16 cellular contexts compared by ENCODE assay signal in genomic region chr5:160464466-160464797, GRCh38. TPM values are rescaled to one million over a fixed set of nuclear protein-coding genes. Genes with fewer than 3 reads are reported as not detected.
A peak's percentile ranks its signal among the peaks of the same experiment; 100 is the strongest.
DNase-seq lines count a peak whose midpoint lies in the region; ATAC-seq and TF ChIP-seq lines count a peak whose summit lies in the region.
"Had no signal": no experiment of that assay in that cellular context is flagged by ENCODE, and none has a peak within 500 bp of the region (broad histone marks: within the 10 kb centered on the region; RNA-seq: fewer than 3 reads in every experiment).

No MANE protein-coding gene starts in this region.

- no peak overlapping the region for H3K4me3 ChIP-seq in parathyroid adenoma (ENCODE audit: low read depth, low read length)
- H3K4me3 ChIP-seq: coronary artery, heart left ventricle had no signal

- H3K27me3 Mint-ChIP-seq in activated CD8-positive, alpha-beta memory T cell treated with anti-CD3 and anti-CD28 coated beads, Interleukin-2, amount 10 ng/mL, durations not matched to agents 7 days and 5 days, result no peaks in the 10 kb centered on the region
- H3K27me3 Mint-ChIP-seq in Calu3 (ENCODE audit: unreplicated experiment) (no peaks in the 10 kb centered on the region), T-cell (no peaks in the 10 kb centered on the region)

- peaks cover 14% of the 10 kb centered on the region for H3K4me1 ChIP-seq in parathyroid adenoma

- peak overlapping the region; percentile 50 for H2AFZ ChIP-seq in parathyroid adenoma

- no peaks in the 10 kb centered on the region for H3K79me2 ChIP-seq in parathyroid adenoma

- peaks cover 14% of the 10 kb centered on the region for H3K36me3 Mint-ChIP-seq in activated CD8-positive, alpha-beta memory T cell treated with anti-CD3 and anti-CD28 coated beads, Interleukin-2, amount 10 ng/mL, durations not matched to agents 7 days and 5 days
- H3K36me3 Mint-ChIP-seq in Calu3 (ENCODE audit: insufficient read depth, unreplicated experiment), result peaks cover 36% of the 10 kb centered on the region
- no peaks in the 10 kb centered on the region for H3K36me3 Mint-ChIP-seq in T-cell

- no peak for ATAC-seq in activated CD8-positive, alpha-beta memory T cell treated with anti-CD3 and anti-CD28 coated beads, Interleukin-2, amount 10 ng/mL, durations not matched to agents 7 days and 5 days
- no peak for ATAC-seq in T-cell (replicated peaks in 1 of 4)
- ATAC-seq in GM19395 (IDR thresholded peaks at IDR 0.05; ENCODE audit: unreplicated experiment), result no peak
- no peak for ATAC-seq in GM21367 (IDR thresholded peaks at IDR 0.05; ENCODE audit: unreplicated experiment)
- ATAC-seq: heart left ventricle, left lobe of liver had no signal

- CTCF ChIA-PET in activated CD8-positive, alpha-beta memory T cell treated with anti-CD3 and anti-CD28 coated beads, Interleukin-2, amount 10 ng/mL, durations not matched to agents 7 days and 5 days (lab: Charles Lee), result interaction anchor here (1.7 to 9.8 kb wide), 3 partner anchors 11 to 43 kb away, joined by 6 to 172 read pairs (median 29); no protein-coding TSS in a partner anchor
- CTCF ChIA-PET in Calu3 (lab: Charles Lee), result interaction anchor here (2.6 kb wide), 1 partner anchor 26 kb away, joined by 15 read pairs; no protein-coding TSS in a partner anchor
- CTCF ChIA-PET in T-cell (lab: Charles Lee), result interaction anchor here (0.6 to 1.3 kb wide), 2 partner anchors 18 to 25 kb away, joined by 4 read pairs; no protein-coding TSS in a partner anchor

- no TSS peak for BruUV-seq in Calu3 (replicated peaks; lab: Mats Ljungman, UMichigan)

- no peaks in the 10 kb centered on the region for H3K9me3 ChIP-seq in parathyroid adenoma (ENCODE audit: control insufficient read depth, low read length)
- H3K9me3 ChIP-seq: heart left ventricle had no signal

- H3K4me1 Mint-ChIP-seq in activated CD8-positive, alpha-beta memory T cell treated with anti-CD3 and anti-CD28 coated beads, Interleukin-2, amount 10 ng/mL, durations not matched to agents 7 days and 5 days, result peaks cover 55% of the 10 kb centered on the region
- peaks cover 58% of the 10 kb centered on the region for H3K4me1 Mint-ChIP-seq in Calu3 (ENCODE audit: low read depth, unreplicated experiment)
- H3K4me1 Mint-ChIP-seq in T-cell, result peaks cover 44 to 54% (median 48%) of the 10 kb centered on the region in 3 donors

- intact Hi-C loops in Calu3 (cut with micrococcal nuclease; ENCODE audit: unreplicated experiment), result no loop called here

- no peak for DNase-seq in activated CD8-positive, alpha-beta memory T cell treated with anti-CD3 and anti-CD28 coated beads, Interleukin-2, amount 10 ng/mL, durations not matched to agents 7 days and 5 days
- DNase-seq in activated CD8-positive, alpha-beta memory T cell treated with anti-CD3 and anti-CD28 coated beads for 24 hours, result no peak
- no peak for DNase-seq in Calu3
- DNase-seq in T-cell, result no peak
- DNase-seq in activated gamma-delta T cell treated with Interleukin-2 at 50 U/mL for 16 hours, result no peak
- DNase-seq: heart left ventricle; NCI-H1694 treated with DMSO at 0.1 percent for 48 hours; NCI-H2227 treated with DMSO at 0.1 percent for 48 hours; stimulated activated CD4-positive, alpha-beta T cell treated with anti-CD3 and anti-CD28 coated beads, Interleukin-4, amount 100 ng/mL, for 1 hour; substantia nigra had no signal

- POLR2A ChIA-PET in T-cell (lab: Charles Lee), result no interaction called here

- peak overlapping the region; percentile 25 for H3K27ac Mint-ChIP-seq in activated CD8-positive, alpha-beta memory T cell treated with anti-CD3 and anti-CD28 coated beads, Interleukin-2, amount 10 ng/mL, durations not matched to agents 7 days and 5 days
- H3K27ac Mint-ChIP-seq in Calu3 (ENCODE audit: unreplicated experiment), result peak overlapping the region; percentile 65
- H3K27ac Mint-ChIP-seq in T-cell, result peak overlapping the region; percentile 33 to 77

- H3K27ac ChIP-seq in parathyroid adenoma, result no peak overlapping the region
- H3K27ac ChIP-seq: coronary artery, heart left ventricle had no signal

- no peaks in the 10 kb centered on the region for H3K9me3 Mint-ChIP-seq in activated CD8-positive, alpha-beta memory T cell treated with anti-CD3 and anti-CD28 coated beads, Interleukin-2, amount 10 ng/mL, durations not matched to agents 7 days and 5 days (ENCODE audit: low read depth)
- H3K9me3 Mint-ChIP-seq in Calu3 (ENCODE audit: low read depth, unreplicated experiment) (no peaks in the 10 kb centered on the region), T-cell (no peaks in the 10 kb centered on the region)

- TF ChIP-seq CTCF in Calu3 (IDR thresholded peaks at IDR 0.05; ENCODE audit: unreplicated experiment) (no peak), parathyroid adenoma (IDR thresholded peaks at IDR 0.05) (no peak)

- no peaks in the 10 kb centered on the region for H3K27me3 ChIP-seq in parathyroid adenoma (ENCODE audit: control insufficient read depth, insufficient read depth, low read length)
- H3K27me3 ChIP-seq: heart left ventricle had no signal

- no peak overlapping the region for H3K4me3 Mint-ChIP-seq in activated CD8-positive, alpha-beta memory T cell treated with anti-CD3 and anti-CD28 coated beads, Interleukin-2, amount 10 ng/mL, durations not matched to agents 7 days and 5 days
- peak overlapping the region; percentile 45 for H3K4me3 Mint-ChIP-seq in Calu3 (ENCODE audit: low read depth, unreplicated experiment)
- no peak overlapping the region for H3K4me3 Mint-ChIP-seq in T-cell
- H3K4me3 Mint-ChIP-seq: CD14-positive monocyte had no signal

- H3K4me2 ChIP-seq in parathyroid adenoma (ENCODE audit: low read length), result no peak overlapping the region

- no peak overlapping the region for H3K9ac ChIP-seq in parathyroid adenoma

- no peaks in the 10 kb centered on the region for H3K36me3 ChIP-seq in parathyroid adenoma (ENCODE audit: control insufficient read depth, insufficient read depth, low read length)
- H3K36me3 ChIP-seq: heart left ventricle had no signal

RNA-seq across cellular contexts. Expression of gene PTTG1, which starts 42.8 kb away (rescaled TPM):
- total RNA-seq in activated CD8-positive, alpha-beta memory T cell treated with anti-CD3 and anti-CD28 coated beads, Interleukin-2, amount 10 ng/mL, durations not matched to agents 7 days and 5 days, result 100 to 1,000 TPM; 204 to 212 TPM
- 144 and 184 TPM in 2 replicates for total RNA-seq in Calu3 (2022)
- 10 to 100 TPM in 2 of 5 donors, 1 to 10 TPM in 3; 6.6 to 16.5 (median 8.8) TPM for total RNA-seq in T-cell

RNA-seq across cellular contexts. Expression of gene SLU7, which starts 45.6 kb away (rescaled TPM):
- 10 to 100 TPM; 50.1 to 54.6 TPM for total RNA-seq in activated CD8-positive, alpha-beta memory T cell treated with anti-CD3 and anti-CD28 coated beads, Interleukin-2, amount 10 ng/mL, durations not matched to agents 7 days and 5 days
- total RNA-seq in Calu3 (2022) (62.8 and 71.2 TPM in 2 replicates), T-cell (10 to 100 TPM; 64.9 to 76.8 (median 75.2) TPM)
